ENCODE assay signal across 15 cellular contexts in genomic region chr15:58506064-58506490, GRCh38.
A peak's percentile ranks its signal among the peaks of the same experiment; 100 is the strongest.
DNase-seq lines count a peak whose midpoint lies in the region; ATAC-seq and TF ChIP-seq lines count a peak whose summit lies in the region.
"Had no signal": no experiment of that assay in that cellular context is flagged by ENCODE, and none has a peak within 500 bp of the region (broad histone marks: within the 10 kb centered on the region; RNA-seq: fewer than 3 reads in every experiment).

No MANE protein-coding gene starts in this region.

- no peak overlapping the region for H3K4me3 ChIP-seq in CD8-positive, alpha-beta T cell (ENCODE audit: low read depth, low read length)
- H3K4me3 ChIP-seq in MG63 (no peak overlapping the region), colonic mucosa (no peak overlapping the region), transverse colon (no peak overlapping the region)
- no peak overlapping the region for H3K4me3 ChIP-seq in naive thymus-derived CD4-positive, alpha-beta T cell (ENCODE audit: low read length)
- H3K4me3 ChIP-seq: SJSA1 had no signal

- no peak for ATAC-seq in CD8-positive, alpha-beta T cell
- ATAC-seq in naive thymus-derived CD4-positive, alpha-beta T cell, result peak; percentile 44
- no peak for ATAC-seq in HG02610 (IDR thresholded peaks at IDR 0.05; ENCODE audit: unreplicated experiment)

- CTCF ChIA-PET in CD8-positive, alpha-beta T cell (lab: Charles Lee), result no interaction called here
- CTCF ChIA-PET in naive thymus-derived CD4-positive, alpha-beta T cell (lab: Charles Lee), result no interaction called here

- peak overlapping the region; percentile 56 for H3K27ac Mint-ChIP-seq in CD8-positive, alpha-beta T cell
- peak overlapping the region; percentile 51 for H3K27ac Mint-ChIP-seq in dendritic cell treated with granulocyte-macrophage colony-stimulating factor and Interleukin-4, amounts not matched to agents 40 ng/mL and 50 ng/mL, for 4 days
- H3K27ac Mint-ChIP-seq in naive thymus-derived CD4-positive, alpha-beta T cell, result peak overlapping the region; percentile 5 to 89 (median 76)

- TF ChIP-seq POLR2A in transverse colon (IDR thresholded peaks at IDR 0.05), result no peak

- in situ Hi-C loops in transverse colon (cut with MboI; ENCODE audit: low pct_ligation_motif_present in 1 of 4, low pct_unique_long_range_greater_than_20kb in 1 of 4, low sequenced_read_pairs in 3 of 4), result no loop called here

- H3K36me3 Mint-ChIP-seq in CD8-positive, alpha-beta T cell, result no peaks in the 10 kb centered on the region
- no peaks in the 10 kb centered on the region for H3K36me3 Mint-ChIP-seq in dendritic cell treated with granulocyte-macrophage colony-stimulating factor and Interleukin-4, amounts not matched to agents 40 ng/mL and 50 ng/mL, for 4 days (ENCODE audit: low read depth)
- peaks cover 0 to 34% (median 0%) of the 10 kb centered on the region in 5 donors for H3K36me3 Mint-ChIP-seq in naive thymus-derived CD4-positive, alpha-beta T cell

- no peak overlapping the region for H3K27ac ChIP-seq in CD8-positive, alpha-beta T cell (ENCODE audit: low read depth, low read length)
- no peak overlapping the region for H3K27ac ChIP-seq in naive thymus-derived CD4-positive, alpha-beta T cell (ENCODE audit: low read depth, low read length)
- H3K27ac ChIP-seq in colonic mucosa (no peak overlapping the region), transverse colon (no peak overlapping the region)
- H3K27ac ChIP-seq: SJSA1, WERI-Rb-1 had no signal

- intact Hi-C loops in CD8-positive, alpha-beta T cell (cut with DNase I, micrococcal nuclease), result no loop called here
- intact Hi-C loops in dendritic cell treated with granulocyte-macrophage colony-stimulating factor and Interleukin-4, amounts not matched to agents 40 ng/mL and 50 ng/mL, for 4 days (cut with micrococcal nuclease), result no loop called here
- intact Hi-C loops in naive thymus-derived CD4-positive, alpha-beta T cell (cut with micrococcal nuclease), result no loop called here
- intact Hi-C loops in colonic mucosa (cut with DNase I) (no loop called here), transverse colon (cut with DNase I; ENCODE audit: low total_unique reads) (no loop called here)

- H3K9ac ChIP-seq in colonic mucosa (ENCODE audit: low read depth in 2 of 2, low read length in 2 of 2), result no peak overlapping the region

- H3K36me3 ChIP-seq in CD8-positive, alpha-beta T cell (ENCODE audit: insufficient read depth, low read length), result no peaks in the 10 kb centered on the region
- H3K36me3 ChIP-seq in MG63, result no peaks in the 10 kb centered on the region
- no peaks in the 10 kb centered on the region for H3K36me3 ChIP-seq in naive thymus-derived CD4-positive, alpha-beta T cell (ENCODE audit: control insufficient read depth in 2 of 3, insufficient read depth in 3 of 3, low read length in 3 of 3)
- no peaks in the 10 kb centered on the region for H3K36me3 ChIP-seq in colonic mucosa
- H3K36me3 ChIP-seq in transverse colon, result no peaks in the 10 kb centered on the region
- H3K36me3 ChIP-seq: SJSA1, WERI-Rb-1 had no signal

- no peak for DNase-seq in CD8-positive, alpha-beta T cell
- DNase-seq in MG63, result peak; percentile 56
- DNase-seq in naive thymus-derived CD4-positive, alpha-beta T cell, result peak in 3 of 9 donors; percentile 11 to 22 (median 15)
- no peak for DNase-seq in colonic mucosa
- DNase-seq in transverse colon, result no peak
- DNase-seq in activated T-cell treated with anti-CD3 and anti-CD28 coated beads for 4 hours, result no peak
- DNase-seq: activated CD8-positive, alpha-beta memory T cell treated with anti-CD3 and anti-CD28 coated beads, Interleukin-2, amount 50 U/mL, for 48 hours; amygdala; GDM1; NCI-H2081 treated with DMSO at 0.1 percent for 48 hours; WERI-Rb-1 had no signal

- no peaks in the 10 kb centered on the region for H3K27me3 Mint-ChIP-seq in CD8-positive, alpha-beta T cell (ENCODE audit: low read depth)
- H3K27me3 Mint-ChIP-seq in dendritic cell treated with granulocyte-macrophage colony-stimulating factor and Interleukin-4, amounts not matched to agents 40 ng/mL and 50 ng/mL, for 4 days, result no peaks in the 10 kb centered on the region
- no peaks in the 10 kb centered on the region for H3K27me3 Mint-ChIP-seq in naive thymus-derived CD4-positive, alpha-beta T cell

- TF ChIP-seq EP300 in transverse colon (IDR thresholded peaks at IDR 0.05; ENCODE audit: low read depth), result no peak

- 56% methylated on average over 4 of the region's 4 CpGs; no CpG with 5 or more reads in 1 of the 2 donors for WGBS in transverse colon (ENCODE audit: low coverage in 1 of 2), 2 donors

- H3K4me1 Mint-ChIP-seq in CD8-positive, alpha-beta T cell (ENCODE audit: low read depth), result peaks cover 22% of the 10 kb centered on the region
- peaks cover 41% of the 10 kb centered on the region for H3K4me1 Mint-ChIP-seq in dendritic cell treated with granulocyte-macrophage colony-stimulating factor and Interleukin-4, amounts not matched to agents 40 ng/mL and 50 ng/mL, for 4 days (ENCODE audit: low read depth)
- peaks cover 22 to 37% (median 30%) of the 10 kb centered on the region in 7 donors for H3K4me1 Mint-ChIP-seq in naive thymus-derived CD4-positive, alpha-beta T cell

- no peak for TF ChIP-seq CTCF in CD8-positive, alpha-beta T cell (IDR thresholded peaks at IDR 0.05)
- TF ChIP-seq CTCF in colonic mucosa (IDR thresholded peaks at IDR 0.05), result no peak
- no peak for TF ChIP-seq CTCF in transverse colon (IDR thresholded peaks at IDR 0.05)

- POLR2A ChIA-PET in CD8-positive, alpha-beta T cell (lab: Charles Lee), result no interaction called here
- POLR2A ChIA-PET in naive thymus-derived CD4-positive, alpha-beta T cell (lab: Charles Lee), result no interaction called here

- H3K9me3 ChIP-seq in CD8-positive, alpha-beta T cell (ENCODE audit: low read length), result no peaks in the 10 kb centered on the region
- H3K9me3 ChIP-seq in MG63, result no peaks in the 10 kb centered on the region
- no peaks in the 10 kb centered on the region for H3K9me3 ChIP-seq in naive thymus-derived CD4-positive, alpha-beta T cell (ENCODE audit: control insufficient read depth in 2 of 3, low read length in 3 of 3)
- no peaks in the 10 kb centered on the region for H3K9me3 ChIP-seq in colonic mucosa
- H3K9me3 ChIP-seq in transverse colon, result no peaks in the 10 kb centered on the region
- H3K9me3 ChIP-seq: SJSA1 had no signal

- H3K4me3 Mint-ChIP-seq in CD8-positive, alpha-beta T cell, result peak overlapping the region; percentile 2
- no peak overlapping the region for H3K4me3 Mint-ChIP-seq in dendritic cell treated with granulocyte-macrophage colony-stimulating factor and Interleukin-4, amounts not matched to agents 40 ng/mL and 50 ng/mL, for 4 days
- H3K4me3 Mint-ChIP-seq in naive thymus-derived CD4-positive, alpha-beta T cell, result peak overlapping the region; percentile 45 to 76 (median 62)

- H3K9me3 Mint-ChIP-seq in CD8-positive, alpha-beta T cell, result no peaks in the 10 kb centered on the region
- H3K9me3 Mint-ChIP-seq in dendritic cell treated with granulocyte-macrophage colony-stimulating factor and Interleukin-4, amounts not matched to agents 40 ng/mL and 50 ng/mL, for 4 days, result peaks cover 29% of the 10 kb centered on the region
- peaks cover 0 to 8% (median 0%) of the 10 kb centered on the region in 11 donors for H3K9me3 Mint-ChIP-seq in naive thymus-derived CD4-positive, alpha-beta T cell
- H3K9me3 Mint-ChIP-seq: CD8-positive, alpha-beta memory T cell had no signal

- H3K4me1 ChIP-seq in CD8-positive, alpha-beta T cell (ENCODE audit: insufficient read depth, low read length), result peaks cover 16% of the 10 kb centered on the region
- H3K4me1 ChIP-seq in naive thymus-derived CD4-positive, alpha-beta T cell (ENCODE audit: control insufficient read depth in 2 of 2, insufficient read depth in 2 of 2, low read length in 2 of 2), result peaks cover 0 to 18% of the 10 kb centered on the region in 2 donors
- H3K4me1 ChIP-seq in colonic mucosa, result no peaks in the 10 kb centered on the region
- H3K4me1 ChIP-seq in transverse colon, result no peaks in the 10 kb centered on the region

- no peaks in the 10 kb centered on the region for H3K27me3 ChIP-seq in CD8-positive, alpha-beta T cell (ENCODE audit: insufficient read depth, low read length)
- H3K27me3 ChIP-seq in MG63, result no peaks in the 10 kb centered on the region
- no peaks in the 10 kb centered on the region for H3K27me3 ChIP-seq in naive thymus-derived CD4-positive, alpha-beta T cell (ENCODE audit: control insufficient read depth in 2 of 2, insufficient read depth in 2 of 2, low read length in 2 of 2)
- H3K27me3 ChIP-seq in colonic mucosa, result no peaks in the 10 kb centered on the region
- H3K27me3 ChIP-seq in transverse colon, result no peaks in the 10 kb centered on the region
- H3K27me3 ChIP-seq: SJSA1 had no signal
